8 cellular contexts compared by ENCODE assay signal in the genomic region with DNA sequence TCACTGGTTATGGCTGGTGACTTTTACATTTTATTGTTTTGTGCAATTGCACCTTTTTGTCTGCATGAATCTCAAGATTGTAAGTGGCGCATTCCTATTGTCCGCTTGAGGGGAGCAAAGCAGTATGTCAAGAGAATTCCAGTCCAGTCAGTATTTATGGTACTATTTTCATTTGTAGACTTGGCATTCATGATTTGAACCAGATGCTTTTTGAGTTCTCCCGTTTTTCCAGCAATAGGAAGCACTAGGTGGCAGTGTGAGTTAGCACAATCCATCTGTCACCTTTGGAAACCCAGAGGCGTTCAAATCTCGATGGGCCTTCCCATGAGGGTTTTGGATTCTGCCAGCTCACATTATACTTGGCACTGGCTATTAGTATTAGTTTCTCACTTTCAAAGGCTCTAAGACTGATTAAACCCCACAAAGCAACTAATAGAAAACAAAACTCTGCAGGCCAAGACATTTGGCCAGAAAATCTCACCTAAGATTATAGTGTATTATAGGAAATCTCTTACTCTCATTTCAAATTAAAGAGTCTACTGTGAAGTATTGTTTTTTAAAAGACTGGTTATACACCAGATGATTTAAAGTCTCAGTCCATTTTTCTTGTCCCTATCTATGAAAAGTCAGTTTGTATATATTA. TPM values are rescaled to one million over a fixed set of nuclear protein-coding genes. Genes with fewer than 3 reads are reported as not detected.
DNase-seq lines count a peak whose midpoint lies in the region; ATAC-seq and TF ChIP-seq lines count a peak whose summit lies in the region.

No MANE protein-coding gene starts in this region.

- no peaks in the 10 kb centered on the region for H3K9me2 ChIP-seq in Loucy (replicated peaks; ENCODE audit: low read depth, low read length)

- peak; percentile 62 for TF ChIP-seq CTCF in Loucy (conservative IDR thresholded peaks at IDR 0.05; ENCODE audit: low read length)
- peak; percentile 49 to 52 (median 51) for TF ChIP-seq CTCF in esophagus muscularis mucosa (IDR thresholded peaks at IDR 0.05)

- 13% methylated on average over 5 of the region's 5 CpGs for WGBS in esophagus muscularis mucosa

- H3K27ac ChIP-seq in esophagus muscularis mucosa (replicated peaks in 1 of 4) (no peak overlapping the region), muscle layer of duodenum (ENCODE audit: low read length) (peak overlapping the region; percentile 64)

- H3K9me3 ChIP-seq in Loucy (ENCODE audit: insufficient read depth, low read depth, low read length) (no peaks in the 10 kb centered on the region), esophagus muscularis mucosa (no peaks in the 10 kb centered on the region), muscle layer of duodenum (ENCODE audit: control insufficient read depth in 1 of 2, low read length in 2 of 2) (no peaks in the 10 kb centered on the region)

- no peak overlapping the region for H3K4me3 ChIP-seq in Loucy (ENCODE audit: low read length, poor library complexity, severe bottlenecking)
- H3K4me3 ChIP-seq in esophagus muscularis mucosa: peak overlapping the region in 3 of 4 donors; percentile 78 to 87 (median 87)
- H3K4me3 ChIP-seq in muscle layer of duodenum (ENCODE audit: low read depth in 1 of 2, low read length in 2 of 2): peak overlapping the region; percentile 75 to 86

- H3K27me3 ChIP-seq in Loucy (ENCODE audit: insufficient read depth, low read length, poor library complexity, severe bottlenecking): peaks cover 18% of the 10 kb centered on the region
- H3K27me3 ChIP-seq in esophagus muscularis mucosa: no peaks in the 10 kb centered on the region
- H3K27me3 ChIP-seq in muscle layer of duodenum (ENCODE audit: low read depth, low read length): no peaks in the 10 kb centered on the region

- ATAC-seq in HG02588 (IDR thresholded peaks at IDR 0.05; ENCODE audit: unreplicated experiment): no peak

- TF ChIP-seq POLR2A in esophagus muscularis mucosa (IDR thresholded peaks at IDR 0.05; ENCODE audit: low read depth): no peak

- no peaks in the 10 kb centered on the region for H4K20me1 ChIP-seq in Loucy (ENCODE audit: insufficient read depth, low read length, poor library complexity, severe bottlenecking)

- no peaks in the 10 kb centered on the region for H3K79me2 ChIP-seq in Loucy (ENCODE audit: insufficient read depth, low read length)

- peak overlapping the region; percentile 84 for H3K4me3 Mint-ChIP-seq in activated CD4-positive, alpha-beta T cell treated with anti-CD3 and anti-CD28 coated beads, Interleukin-2, amount 10 ng/mL, durations not matched to agents 24 days and 14 days

- H3K4me2 ChIP-seq in Loucy (ENCODE audit: low read depth, low read length, poor library complexity, severe bottlenecking): no peak overlapping the region

- H3K9me3 Mint-ChIP-seq in activated CD4-positive, alpha-beta T cell treated with anti-CD3 and anti-CD28 coated beads, Interleukin-2, amount 10 ng/mL, durations not matched to agents 24 days and 14 days: no peaks in the 10 kb centered on the region

- intact Hi-C loops in activated CD4-positive, alpha-beta T cell treated with anti-CD3 and anti-CD28 coated beads, Interleukin-2, amount 10 ng/mL, durations not matched to agents 24 days and 14 days (cut with micrococcal nuclease): loop anchor here (1.0 to 10.0 kb wide), 7 partner anchors 109 to 847 kb away; partner anchors contain the start of genes DAAM1, KIAA0586 and TIMM9
- intact Hi-C loops in esophagus muscularis mucosa (cut with DNase I): loop anchor here (2.0 to 5.0 kb wide), 2 partner anchors 139 to 382 kb away; no protein-coding TSS in a partner anchor

- H3F3A ChIP-seq in Loucy (ENCODE audit: low read depth): 0 out of 2 replicates have a peak, but pooled peaks cover 2% of the 10 kb centered on the region

- H3K4me1 Mint-ChIP-seq in activated CD4-positive, alpha-beta T cell treated with anti-CD3 and anti-CD28 coated beads, Interleukin-2, amount 10 ng/mL, durations not matched to agents 24 days and 14 days: peaks cover 40% of the 10 kb centered on the region

- H3K4me1 ChIP-seq in Loucy (ENCODE audit: insufficient read depth, low read length, poor library complexity, severe bottlenecking) (peaks cover 12% of the 10 kb centered on the region), esophagus muscularis mucosa (peaks cover 18 to 43% (median 34%) of the 10 kb centered on the region in 4 donors), muscle layer of duodenum (ENCODE audit: control insufficient read depth in 1 of 2, insufficient read depth in 2 of 2, low read length in 2 of 2) (peaks cover 18 to 22% of the 10 kb centered on the region in 2 donors)

- peaks cover 13% of the 10 kb centered on the region for H3K36me3 Mint-ChIP-seq in activated CD4-positive, alpha-beta T cell treated with anti-CD3 and anti-CD28 coated beads, Interleukin-2, amount 10 ng/mL, durations not matched to agents 24 days and 14 days (ENCODE audit: low read depth)

- no peak overlapping the region for H2AFZ ChIP-seq in Loucy (ENCODE audit: low read length)

- H3K36me3 ChIP-seq in Loucy (ENCODE audit: insufficient read depth, low read length): no peaks in the 10 kb centered on the region
- H3K36me3 ChIP-seq in esophagus muscularis mucosa: peaks cover 0 to 23% (median under 1%) of the 10 kb centered on the region in 4 donors
- H3K36me3 ChIP-seq in muscle layer of duodenum (ENCODE audit: control insufficient read depth in 1 of 2, insufficient read depth in 2 of 2, low read length in 2 of 2): peaks cover 4 to 20% of the 10 kb centered on the region in 2 donors

- TF ChIP-seq EP300 in esophagus muscularis mucosa (IDR thresholded peaks at IDR 0.05): no peak

- DNase-seq in activated CD4-positive, alpha-beta T cell treated with anti-CD3 and anti-CD28 coated beads, Interleukin-2, amount 10 ng/mL, durations not matched to agents 24 days and 14 days: peak; percentile 72
- no peak for DNase-seq in activated CD4-positive, alpha-beta T cell treated with anti-CD3 and anti-CD28 coated beads, Interleukin-2, amount 50 U/mL, for 4 hours
- DNase-seq in SHP77 (lab: John Stamatoyannopoulos, UW) (peak; percentile 77 to 80), esophagus muscularis mucosa (ENCODE audit: extremely low spot score) (peak; percentile 77)
- DNase-seq in stimulated activated CD4-positive, alpha-beta T cell treated with anti-CD3 and anti-CD28 coated beads, Interleukin-1b, Interleukin-23, amount 100 ng/mL, for 48 hours: no peak

- H3K27ac Mint-ChIP-seq in activated CD4-positive, alpha-beta T cell treated with anti-CD3 and anti-CD28 coated beads, Interleukin-2, amount 10 ng/mL, durations not matched to agents 24 days and 14 days: no peak overlapping the region

- no peak overlapping the region for H3K9ac ChIP-seq in Loucy (ENCODE audit: low read depth, low read length, poor library complexity, severe bottlenecking)

- peaks cover 29% of the 10 kb centered on the region for H3K27me3 Mint-ChIP-seq in activated CD4-positive, alpha-beta T cell treated with anti-CD3 and anti-CD28 coated beads, Interleukin-2, amount 10 ng/mL, durations not matched to agents 24 days and 14 days

RNA-seq across cellular contexts. Expression of gene DACT1, which starts 2.2 kb away (rescaled TPM):
- 3.3 and 3.8 TPM in 2 replicates for total RNA-seq in activated CD4-positive, alpha-beta T cell treated with anti-CD3 and anti-CD28 coated beads, Interleukin-2, amount 10 ng/mL, durations not matched to agents 24 days and 14 days
- total RNA-seq in esophagus muscularis mucosa: 10 to 100 TPM in 2 of 4 donors, 1 to 10 TPM in 2; 5.0 to 22.7 (median 8.6) TPM

Comparison
In these comparisons a context has a peak if more than half of its experiments do, and no peak if none do; other contexts are left out.
1. DNase-seq: peak in activated CD4-positive, alpha-beta T cell treated with anti-CD3 and anti-CD28 coated beads, Interleukin-2, amount 10 ng/mL, durations not matched to agents 24 days and 14 days (single experiment), SHP77 (2 of 2) and esophagus muscularis mucosa (single experiment); none in activated CD4-positive, alpha-beta T cell treated with anti-CD3 and anti-CD28 coated beads, Interleukin-2, amount 50 U/mL, for 4 hours (0 of 2) and stimulated activated CD4-positive, alpha-beta T cell treated with anti-CD3 and anti-CD28 coated beads, Interleukin-1b, Interleukin-23, amount 100 ng/mL, for 48 hours (single experiment).